Comparison of ENCODE assay signal across 12 cellular contexts in genomic region chr2:165144315-165144714, GRCh38. TPM values are rescaled to one million over a fixed set of nuclear protein-coding genes. Genes with fewer than 3 reads are reported as not detected.
DNase-seq lines count a peak whose midpoint lies in the region; ATAC-seq and TF ChIP-seq lines count a peak whose summit lies in the region.
"Had no signal": no experiment of that assay in that cellular context is flagged by ENCODE, and none has a peak within 500 bp of the region (broad histone marks: within the 10 kb centered on the region; RNA-seq: fewer than 3 reads in every experiment).

No MANE protein-coding gene starts in this region.

- no peak overlapping the region for H3K27ac Mint-ChIP-seq in activated B cell treated with CpG ODN at 0.5 μM for 24 hours
- no peak overlapping the region for H3K27ac Mint-ChIP-seq in activated CD4-positive, alpha-beta memory T cell treated with anti-CD3 and anti-CD28 coated beads, Interleukin-2, amount 10 ng/mL, durations not matched to agents 7 days and 5 days
- no peak overlapping the region for H3K27ac Mint-ChIP-seq in activated T-helper 17 cell treated with anti-CD3 and anti-CD28 coated beads, Interleukin-2, amount 50 U/mL, for 72 hours
- H3K27ac Mint-ChIP-seq: activated naive CD8-positive, alpha-beta T cell treated with anti-CD3 and anti-CD28 coated beads, Interleukin-2, amount 50 U/mL, for 24 hours had no signal

- ATAC-seq in GM18861 (IDR thresholded peaks at IDR 0.05; ENCODE audit: unreplicated experiment) (peak; percentile 54), GM21526 (IDR thresholded peaks at IDR 0.05; ENCODE audit: low FRiP score, unreplicated experiment) (peak; percentile 80), HG03280 (IDR thresholded peaks at IDR 0.05; ENCODE audit: unreplicated experiment) (peak; percentile 63), activated B cell treated with CpG ODN at 0.5 μM for 24 hours (ENCODE audit: low read depth) (peak; percentile 56)
- ATAC-seq in activated T-helper 17 cell treated with anti-CD3 and anti-CD28 coated beads, Interleukin-2, amount 50 U/mL, for 72 hours (replicated peaks) = no peak
- ATAC-seq: activated naive CD8-positive, alpha-beta T cell treated with anti-CD3 and anti-CD28 coated beads, Interleukin-2, amount 50 U/mL, for 24 hours had no signal

- TF ChIP-seq EP300 in sigmoid colon (IDR thresholded peaks at IDR 0.05) = no peak

- POLR2A ChIA-PET in activated B cell treated with CpG ODN at 0.5 μM for 24 hours (lab: Charles Lee) = no interaction called here
- POLR2A ChIA-PET in activated CD4-positive, alpha-beta memory T cell treated with anti-CD3 and anti-CD28 coated beads, Interleukin-2, amount 10 ng/mL, durations not matched to agents 7 days and 5 days (lab: Charles Lee) = no interaction called here

- no peak overlapping the region for H3K4me3 ChIP-seq in sigmoid colon
- H3K4me3 ChIP-seq: tibial artery had no signal

- peaks cover 8% of the 10 kb centered on the region for H3K36me3 Mint-ChIP-seq in activated B cell treated with CpG ODN at 0.5 μM for 24 hours (ENCODE audit: low read depth)
- H3K36me3 Mint-ChIP-seq in activated CD4-positive, alpha-beta memory T cell treated with anti-CD3 and anti-CD28 coated beads, Interleukin-2, amount 10 ng/mL, durations not matched to agents 7 days and 5 days (ENCODE audit: low read depth) = no peaks in the 10 kb centered on the region
- no peaks in the 10 kb centered on the region for H3K36me3 Mint-ChIP-seq in activated T-helper 17 cell treated with anti-CD3 and anti-CD28 coated beads, Interleukin-2, amount 50 U/mL, for 72 hours (ENCODE audit: low read depth)

- 86 to 91% methylated on average over 1 of the region's 1 CpG for WGBS in sigmoid colon, 2 donors

- H3K27me3 ChIP-seq in sigmoid colon = no peaks in the 10 kb centered on the region
- H3K27me3 ChIP-seq: tibial artery had no signal

- H3K27ac ChIP-seq in sigmoid colon = no peak overlapping the region
- H3K27ac ChIP-seq: tibial artery had no signal

- intact Hi-C loops in activated B cell treated with CpG ODN at 0.5 μM for 24 hours (cut with micrococcal nuclease) (loop anchor here (2.0 kb wide), 1 partner anchor 60 kb away; the partner anchor contains the start of gene SCN3A), sigmoid colon (cut with DNase I) (no loop called here)

- peaks cover 13% of the 10 kb centered on the region for H3K4me1 Mint-ChIP-seq in activated B cell treated with CpG ODN at 0.5 μM for 24 hours
- H3K4me1 Mint-ChIP-seq in activated CD4-positive, alpha-beta memory T cell treated with anti-CD3 and anti-CD28 coated beads, Interleukin-2, amount 10 ng/mL, durations not matched to agents 7 days and 5 days = no peaks in the 10 kb centered on the region
- no peaks in the 10 kb centered on the region for H3K4me1 Mint-ChIP-seq in activated T-helper 17 cell treated with anti-CD3 and anti-CD28 coated beads, Interleukin-2, amount 50 U/mL, for 72 hours
- H3K4me1 Mint-ChIP-seq: activated naive CD8-positive, alpha-beta T cell treated with anti-CD3 and anti-CD28 coated beads, Interleukin-2, amount 50 U/mL, for 24 hours had no signal

- H3K9me3 Mint-ChIP-seq in activated B cell treated with CpG ODN at 0.5 μM for 24 hours = no peaks in the 10 kb centered on the region
- H3K9me3 Mint-ChIP-seq in activated CD4-positive, alpha-beta memory T cell treated with anti-CD3 and anti-CD28 coated beads, Interleukin-2, amount 10 ng/mL, durations not matched to agents 7 days and 5 days = no peaks in the 10 kb centered on the region
- no peaks in the 10 kb centered on the region for H3K9me3 Mint-ChIP-seq in activated T-helper 17 cell treated with anti-CD3 and anti-CD28 coated beads, Interleukin-2, amount 50 U/mL, for 72 hours
- H3K9me3 Mint-ChIP-seq: activated naive CD8-positive, alpha-beta T cell treated with anti-CD3 and anti-CD28 coated beads, Interleukin-2, amount 50 U/mL, for 24 hours had no signal

- DNase-seq in activated B cell treated with CpG ODN at 0.5 μM for 24 hours (no peak), DMS153 (lab: John Stamatoyannopoulos, UW) (no peak), sigmoid colon (no peak)
- no peak for DNase-seq in activated CD4-positive, alpha-beta memory T cell treated with anti-CD3 and anti-CD28 coated beads, Interleukin-2, amount 10 ng/mL, durations not matched to agents 7 days and 5 days
- DNase-seq: activated naive CD8-positive, alpha-beta T cell treated with anti-CD3 and anti-CD28 coated beads, Interleukin-2, amount 50 U/mL, for 24 hours; posterior cingulate gyrus; tibial artery had no signal

- H3K4me1 ChIP-seq in sigmoid colon = no peaks in the 10 kb centered on the region
- H3K4me1 ChIP-seq: tibial artery had no signal

- H3K27me3 Mint-ChIP-seq in activated B cell treated with CpG ODN at 0.5 μM for 24 hours = no peaks in the 10 kb centered on the region
- no peaks in the 10 kb centered on the region for H3K27me3 Mint-ChIP-seq in activated CD4-positive, alpha-beta memory T cell treated with anti-CD3 and anti-CD28 coated beads, Interleukin-2, amount 10 ng/mL, durations not matched to agents 7 days and 5 days
- no peaks in the 10 kb centered on the region for H3K27me3 Mint-ChIP-seq in activated T-helper 17 cell treated with anti-CD3 and anti-CD28 coated beads, Interleukin-2, amount 50 U/mL, for 72 hours

- H3K4me3 Mint-ChIP-seq in activated B cell treated with CpG ODN at 0.5 μM for 24 hours = no peak overlapping the region
- no peak overlapping the region for H3K4me3 Mint-ChIP-seq in activated CD4-positive, alpha-beta memory T cell treated with anti-CD3 and anti-CD28 coated beads, Interleukin-2, amount 10 ng/mL, durations not matched to agents 7 days and 5 days
- H3K4me3 Mint-ChIP-seq in activated T-helper 17 cell treated with anti-CD3 and anti-CD28 coated beads, Interleukin-2, amount 50 U/mL, for 72 hours = no peak overlapping the region
- H3K4me3 Mint-ChIP-seq: activated naive CD8-positive, alpha-beta T cell treated with anti-CD3 and anti-CD28 coated beads, Interleukin-2, amount 50 U/mL, for 24 hours had no signal

- CTCF ChIA-PET in activated B cell treated with CpG ODN at 0.5 μM for 24 hours (lab: Charles Lee) = no interaction called here
- CTCF ChIA-PET in activated CD4-positive, alpha-beta memory T cell treated with anti-CD3 and anti-CD28 coated beads, Interleukin-2, amount 10 ng/mL, durations not matched to agents 7 days and 5 days (lab: Charles Lee) = no interaction called here

- H3K9me3 ChIP-seq in sigmoid colon = no peaks in the 10 kb centered on the region
- H3K9me3 ChIP-seq: tibial artery had no signal

- TF ChIP-seq CTCF in activated B cell treated with CpG ODN at 0.5 μM for 24 hours (IDR thresholded peaks at IDR 0.05) = no peak
- no peak for TF ChIP-seq CTCF in sigmoid colon (IDR thresholded peaks at IDR 0.05)

- no peak for TF ChIP-seq POLR2A in sigmoid colon (IDR thresholded peaks at IDR 0.05)

- no peaks in the 10 kb centered on the region for H3K36me3 ChIP-seq in sigmoid colon
- H3K36me3 ChIP-seq: tibial artery had no signal

RNA-seq across cellular contexts. Expression of gene SCN3A, which starts 59.5 kb away (rescaled TPM):
- total RNA-seq in activated B cell treated with CpG ODN at 0.5 μM for 24 hours (2.2 and 2.6 TPM in 2 replicates), sigmoid colon (1 to 10 TPM; 2.0 to 4.3 (median 2.9) TPM)
- total RNA-seq in activated CD4-positive, alpha-beta memory T cell treated with anti-CD3 and anti-CD28 coated beads, Interleukin-2, amount 10 ng/mL, durations not matched to agents 7 days and 5 days = not detected
- total RNA-seq in activated T-helper 17 cell treated with anti-CD3 and anti-CD28 coated beads, Interleukin-2, amount 50 U/mL, for 72 hours = not detected
- under 1 TPM in 1 of 3 donors, not detected in 2; 0.87 TPM for polyA plus RNA-seq in sigmoid colon
- total RNA-seq: T-helper 1 cell treated with Interleukin-12 subunit alpha and Interleukin-12 subunit beta and Interleukin-4 antibody, amounts not matched to agents 30 ng/mL and 1 ng/mL, for 36 hours had no signal
